19 cellular contexts compared by ENCODE assay signal in the genomic region with DNA sequence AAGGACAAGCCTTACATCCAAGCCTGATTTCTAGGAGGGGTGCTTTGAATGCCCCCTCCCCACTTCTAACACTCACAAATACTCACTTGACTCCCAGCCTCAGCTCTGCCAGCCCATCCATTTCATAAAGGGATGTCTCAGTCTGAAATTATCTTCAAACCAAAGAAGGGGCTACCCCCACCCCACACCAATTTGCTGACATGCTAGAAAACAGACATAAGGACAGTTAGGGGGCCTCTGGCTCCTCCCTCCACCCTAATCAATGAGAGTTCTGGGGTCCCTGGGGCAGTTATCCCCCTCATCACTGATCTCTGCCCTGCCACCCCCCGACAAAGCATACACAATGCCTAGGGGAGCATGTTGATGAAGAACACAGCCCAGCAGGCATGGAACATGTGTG. TPM values are rescaled to one million over a fixed set of nuclear protein-coding genes. Genes with fewer than 3 reads are reported as not detected.
A peak's percentile ranks its signal among the peaks of the same experiment; 100 is the strongest.
DNase-seq lines count a peak whose midpoint lies in the region; ATAC-seq and TF ChIP-seq lines count a peak whose summit lies in the region.
"Had no signal": no experiment of that assay in that cellular context is flagged by ENCODE, and none has a peak within 500 bp of the region (broad histone marks: within the 10 kb centered on the region; RNA-seq: fewer than 3 reads in every experiment).

No MANE protein-coding gene starts in this region.

- intact Hi-C loops in vagina (cut with DNase I), result no loop called here

- H3K36me3 ChIP-seq in mesenchymal stem cell (ENCODE audit: control insufficient read depth in 1 of 2, insufficient read depth in 2 of 2, low read depth in 1 of 2, low read length in 2 of 2) (no peaks in the 10 kb centered on the region), vagina (no peaks in the 10 kb centered on the region)
- H3K36me3 ChIP-seq: BE2C, HAP-1 had no signal

- H2BK5ac ChIP-seq in mesenchymal stem cell (ENCODE audit: low read depth, low read length, poor library complexity, severe bottlenecking), result no peak overlapping the region

- H3K4me2 ChIP-seq in mesenchymal stem cell (ENCODE audit: low read length, poor library complexity, severe bottlenecking), result no peak overlapping the region

- H2BK15ac ChIP-seq in mesenchymal stem cell (ENCODE audit: low read depth, poor library complexity, severe bottlenecking), result no peak overlapping the region

- H2BK120ac ChIP-seq in mesenchymal stem cell (ENCODE audit: low read depth, low read length), result no peak overlapping the region

- peaks cover 4% of the 10 kb centered on the region for H3K4me1 Mint-ChIP-seq in activated T-cell treated with anti-CD3 and anti-CD28 coated beads, Interleukin-2, amount 50 U/mL, for 72 hours (ENCODE audit: low read depth)
- H3K4me1 Mint-ChIP-seq: IgD-negative memory B cell had no signal

- no peak overlapping the region for H3K9ac ChIP-seq in mesenchymal stem cell (ENCODE audit: low read length)

- no peak overlapping the region for H2BK12ac ChIP-seq in mesenchymal stem cell (ENCODE audit: low read length in 2 of 2)

- ATAC-seq in activated T-cell treated with anti-CD3 and anti-CD28 coated beads, Interleukin-2, amount 50 U/mL, for 72 hours (replicated peaks in 1 of 2), result no peak
- ATAC-seq in HG03520 (IDR thresholded peaks at IDR 0.05; ENCODE audit: unreplicated experiment) (no peak), HG02885 (IDR thresholded peaks at IDR 0.05; ENCODE audit: poor library complexity, unreplicated experiment) (no peak)
- ATAC-seq: GM12878 had no signal

- peak overlapping the region; percentile 71 for H4K91ac ChIP-seq in mesenchymal stem cell (ENCODE audit: low read length)

- TF ChIP-seq CTCF in vagina (IDR thresholded peaks at IDR 0.05), result no peak

- 56% methylated on average over 1 of the region's 1 CpG for WGBS in mesenchymal stem cell

- TF ChIP-seq POLR2A in vagina (IDR thresholded peaks at IDR 0.05), result no peak

- no peak overlapping the region for H2AFZ ChIP-seq in mesenchymal stem cell (ENCODE audit: low read depth, low read length)

- no peak overlapping the region for H3K18ac ChIP-seq in mesenchymal stem cell (ENCODE audit: low read depth in 1 of 2, low read length in 2 of 2)

- no peak overlapping the region for H3K23ac ChIP-seq in mesenchymal stem cell (ENCODE audit: low read length in 2 of 2)

- H3K9me3 ChIP-seq in mesenchymal stem cell (ENCODE audit: control insufficient read depth, low read length) (peaks cover 3% of the 10 kb centered on the region), vagina (no peaks in the 10 kb centered on the region)
- H3K9me3 ChIP-seq: BE2C, HAP-1 had no signal

- H3K4me1 ChIP-seq in mesenchymal stem cell (ENCODE audit: control insufficient read depth, insufficient read depth, low read depth, low read length) (no peaks in the 10 kb centered on the region), vagina (no peaks in the 10 kb centered on the region)
- H3K4me1 ChIP-seq: BE2C, HAP-1 had no signal

- H3K27me3 ChIP-seq in mesenchymal stem cell (ENCODE audit: control insufficient read depth in 1 of 2, insufficient read depth in 1 of 2, low read length in 2 of 2) (peaks cover 96 to 98% of the 10 kb centered on the region in 2 experiments), vagina (no peaks in the 10 kb centered on the region)
- H3K27me3 ChIP-seq: BE2C had no signal

- no peak overlapping the region for H3K4me3 Mint-ChIP-seq in activated T-cell treated with anti-CD3 and anti-CD28 coated beads, Interleukin-2, amount 50 U/mL, for 72 hours
- H3K4me3 Mint-ChIP-seq: CD4-positive, alpha-beta memory T cell; HFFc6; IgD-negative memory B cell had no signal

- H3K27me3 Mint-ChIP-seq in activated T-cell treated with anti-CD3 and anti-CD28 coated beads, Interleukin-2, amount 50 U/mL, for 72 hours (ENCODE audit: low read depth), result peaks cover 99% of the 10 kb centered on the region

- H4K8ac ChIP-seq in mesenchymal stem cell (ENCODE audit: low read length), result no peak overlapping the region

- DNase-seq in mesenchymal stem cell (no peak), substantia nigra (lab: John Stamatoyannopoulos, UW) (no peak), vagina (ENCODE audit: extremely low spot score in 2 of 2) (no peak)
- no peak for DNase-seq in activated T-cell treated with anti-CD3 and anti-CD28 coated beads, Interleukin-2, amount 50 U/mL, for 72 hours
- DNase-seq: BE2C; CD4-positive, alpha-beta memory T cell; DMS79; GOT3; HFFc6 had no signal

- H3K79me1 ChIP-seq in mesenchymal stem cell (replicated peaks; ENCODE audit: low read length, poor library complexity, severe bottlenecking), result no peaks in the 10 kb centered on the region

- H3K36me3 Mint-ChIP-seq in activated T-cell treated with anti-CD3 and anti-CD28 coated beads, Interleukin-2, amount 50 U/mL, for 72 hours (ENCODE audit: insufficient read depth in 2 of 2), result no peaks in the 10 kb centered on the region
- H3K36me3 Mint-ChIP-seq: CD4-positive, alpha-beta memory T cell; IgD-negative memory B cell had no signal

- H3K4ac ChIP-seq in mesenchymal stem cell (ENCODE audit: low read depth in 1 of 2, low read length in 2 of 2), result no peak overlapping the region

- no peaks in the 10 kb centered on the region for H3K9me3 Mint-ChIP-seq in activated T-cell treated with anti-CD3 and anti-CD28 coated beads, Interleukin-2, amount 50 U/mL, for 72 hours
- H3K9me3 Mint-ChIP-seq: CD4-positive, alpha-beta memory T cell; HFFc6; IgD-negative memory B cell had no signal

- no peak overlapping the region for H3K27ac Mint-ChIP-seq in activated T-cell treated with anti-CD3 and anti-CD28 coated beads, Interleukin-2, amount 50 U/mL, for 72 hours
- H3K27ac Mint-ChIP-seq: CD4-positive, alpha-beta memory T cell; HFFc6; IgD-negative memory B cell had no signal

- H3K14ac ChIP-seq in mesenchymal stem cell (ENCODE audit: low read length in 2 of 2), result no peak overlapping the region

- H3K4me3 ChIP-seq in mesenchymal stem cell (ENCODE audit: insufficient read depth in 1 of 2, low read depth in 1 of 2, low read length in 2 of 2), result no peak overlapping the region
- H3K4me3 ChIP-seq in vagina, result no peak overlapping the region
- H3K4me3 ChIP-seq: GM12878, HAP-1 had no signal

- no peak overlapping the region for H2AK5ac ChIP-seq in mesenchymal stem cell (ENCODE audit: low read length, severe bottlenecking)

- H3K27ac ChIP-seq in angular gyrus (ENCODE audit: low read depth, low read length) (peak overlapping the region; percentile 89), cingulate gyrus (ENCODE audit: low read depth, low read length) (peak overlapping the region; percentile 85), mesenchymal stem cell (ENCODE audit: low read length, poor library complexity, severe bottlenecking) (no peak overlapping the region), substantia nigra (ENCODE audit: low read depth, low read length, poor library complexity, severe bottlenecking) (peak overlapping the region; percentile 11), vagina (no peak overlapping the region)
- H3K27ac ChIP-seq: C4-2B had no signal

RNA-seq across cellular contexts. Expression of a gene that starts 58.8 kb away (rescaled TPM):
- 0.06 TPM for polyA plus RNA-seq in mesenchymal stem cell (2013, experiment 1 of 2)
- polyA plus RNA-seq in mesenchymal stem cell (2013, experiment 2 of 2), result 0.10 TPM
- total RNA-seq in vagina, result not detected
- not detected for total RNA-seq in activated T-cell treated with anti-CD3 and anti-CD28 coated beads, Interleukin-2, amount 50 U/mL, for 72 hours
- total RNA-seq: CD4-positive, alpha-beta memory T cell; GM12878; HFFc6; HT-29 had no signal
- polyA plus RNA-seq: AG04450; CD4-positive, alpha-beta memory T cell; GM12878; IgD-negative memory B cell had no signal

Comparison
In these comparisons a context has a peak if more than half of its experiments do, and no peak if none do; other contexts are left out.
1. H3K27ac ChIP-seq: peak in angular gyrus (single experiment), cingulate gyrus (single experiment) and substantia nigra (single experiment); none in mesenchymal stem cell (single experiment) and vagina (single experiment).